ENCODE assay signal across 9 cellular contexts in the genomic region with DNA sequence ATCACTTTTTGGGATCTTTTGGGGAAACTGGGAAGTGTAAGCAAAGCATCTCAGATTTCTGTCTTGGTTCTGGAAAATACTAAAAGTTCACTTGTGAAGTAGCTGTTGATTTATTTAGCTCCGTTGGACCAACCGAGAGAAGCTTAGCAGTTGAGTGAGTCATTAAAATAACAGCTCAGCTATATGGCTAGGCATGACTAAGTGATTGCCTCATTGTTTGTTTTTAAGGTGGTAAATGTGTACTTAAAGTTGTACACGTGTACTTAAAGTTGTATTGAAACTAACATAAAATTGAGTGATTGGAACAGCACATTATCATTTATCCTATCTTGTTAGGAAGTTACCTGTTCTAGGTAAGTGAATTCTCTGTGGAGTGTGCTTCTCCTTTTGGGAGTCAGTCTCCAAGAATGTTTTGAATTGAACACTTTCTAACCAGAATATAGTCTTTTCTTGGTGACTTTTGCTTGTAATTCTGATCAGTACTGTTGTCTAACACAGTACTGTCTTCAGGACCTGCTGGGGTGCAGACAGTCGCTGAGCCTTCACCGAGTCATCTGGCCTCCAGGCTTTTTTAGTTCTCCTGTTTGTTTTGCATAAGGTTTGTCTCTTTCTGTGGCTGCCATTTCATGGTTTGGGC.
DNase-seq lines count a peak whose midpoint lies in the region; ATAC-seq lines count a peak whose summit lies in the region.
"Had no signal": no experiment of that assay in that cellular context is flagged by ENCODE, and none has a peak within 500 bp of the region (broad histone marks: within the 10 kb centered on the region; RNA-seq: fewer than 3 reads in every experiment).

No MANE protein-coding gene starts in this region.

- peaks cover 20% of the 10 kb centered on the region for H3K4me1 ChIP-seq in endocrine pancreas (ENCODE audit: control insufficient read depth, insufficient read depth, low read length)

- H3K27me3 ChIP-seq in endocrine pancreas (ENCODE audit: control insufficient read depth, insufficient read depth, low read length), result no peaks in the 10 kb centered on the region

- no peaks in the 10 kb centered on the region for H3K9me3 ChIP-seq in endocrine pancreas (ENCODE audit: control insufficient read depth, low read length)

- peak; percentile 21 for ATAC-seq in HG03159 (IDR thresholded peaks at IDR 0.05; ENCODE audit: unreplicated experiment)
- no peak for ATAC-seq in GM19397 (IDR thresholded peaks at IDR 0.05; ENCODE audit: unreplicated experiment)

- DNase-seq in NCI-H1436 treated with DMSO at 0.1 percent for 48 hours (lab: John Stamatoyannopoulos, UW) (peak; percentile 9), NCI-H1436 (lab: John Stamatoyannopoulos, UW) (no peak), SHP77 treated with DMSO at 0.1 percent for 48 hours (lab: John Stamatoyannopoulos, UW) (peak; percentile 82), non-pigmented ciliary epithelial cell (ENCODE audit: low read depth) (peak; percentile 94)
- no peak for DNase-seq in effector CD8-positive, alpha-beta T cell (lab: John Stamatoyannopoulos, UW)
- DNase-seq: DND-41 had no signal

- H3K36me3 ChIP-seq in endocrine pancreas (ENCODE audit: control insufficient read depth, insufficient read depth, low read length), result no peaks in the 10 kb centered on the region

- peak overlapping the region; percentile 63 for H3K4me3 ChIP-seq in endocrine pancreas (ENCODE audit: control insufficient read depth, insufficient read depth, low read length)

- no peak overlapping the region for H3K9ac ChIP-seq in endocrine pancreas (ENCODE audit: control insufficient read depth, insufficient read depth, low read length)

Comparison
In these comparisons a context has a peak if more than half of its experiments do, and no peak if none do; other contexts are left out.
1. DNase-seq: peak in NCI-H1436 treated with DMSO at 0.1 percent for 48 hours (single experiment), SHP77 treated with DMSO at 0.1 percent for 48 hours (single experiment) and non-pigmented ciliary epithelial cell (single experiment); none in NCI-H1436 (single experiment) and effector CD8-positive, alpha-beta T cell (single experiment).